Comparison of ENCODE assay signal across 16 cellular contexts in genomic region chr13:75135325-75135825, GRCh38.
DNase-seq lines count a peak whose midpoint lies in the region; ATAC-seq and TF ChIP-seq lines count a peak whose summit lies in the region.
"Had no signal": no experiment of that assay in that cellular context is flagged by ENCODE, and none has a peak within 500 bp of the region (broad histone marks: within the 10 kb centered on the region; RNA-seq: fewer than 3 reads in every experiment).

No MANE protein-coding gene starts in this region.

- no peak overlapping the region for H3K27ac Mint-ChIP-seq in stimulated activated naive CD8-positive, alpha-beta T cell treated with anti-CD3 and anti-CD28 coated beads, Interleukin-15, amount 100 ng/mL, for 72 hours
- H3K27ac Mint-ChIP-seq: activated T-cell treated with anti-CD3 and anti-CD28 coated beads, Interleukin-2, amount 50 U/mL, for 24 hours; stimulated activated naive CD8-positive, alpha-beta T cell treated with anti-CD3 and anti-CD28 coated beads, Interleukin-15, Interleukin-2, amounts not matched to agents 100 ng/mL and 50 ng/mL, for 24 hours had no signal

- no peak overlapping the region for H3K9ac ChIP-seq in smooth muscle cell (ENCODE audit: low read depth)

- H3K4me2 ChIP-seq in smooth muscle cell: peak overlapping the region; percentile 53

- peak overlapping the region; percentile 56 for H2AFZ ChIP-seq in smooth muscle cell (ENCODE audit: low read depth)

- H3K9me3 ChIP-seq in smooth muscle cell (replicated peaks; ENCODE audit: low read depth): no peaks in the 10 kb centered on the region

- no peak overlapping the region for H3K4me3 Mint-ChIP-seq in stimulated activated naive CD8-positive, alpha-beta T cell treated with anti-CD3 and anti-CD28 coated beads, Interleukin-15, amount 100 ng/mL, for 72 hours
- H3K4me3 Mint-ChIP-seq: activated T-cell treated with anti-CD3 and anti-CD28 coated beads, Interleukin-2, amount 50 U/mL, for 24 hours; stimulated activated naive CD8-positive, alpha-beta T cell treated with anti-CD3 and anti-CD28 coated beads, Interleukin-15, Interleukin-2, amounts not matched to agents 100 ng/mL and 50 ng/mL, for 24 hours had no signal

- H3K36me3 ChIP-seq in smooth muscle cell (ENCODE audit: low read depth): peaks cover 3% of the 10 kb centered on the region
- H3K36me3 ChIP-seq: cardiac muscle cell, neutrophil had no signal

- WGBS in smooth muscle cell (ENCODE audit: low lambda C conversion rate): 60% methylated on average over 6 of the region's 6 CpGs

- DNase-seq in HCEC 1CT (peak; percentile 95), SW480 (ENCODE audit: low spot score) (peak; percentile 4), fibroblast of pulmonary artery (ENCODE audit: low read depth) (peak; percentile 98), smooth muscle cell (lab: John Stamatoyannopoulos, UW; ENCODE audit: unreplicated experiment) (no peak), NCI-H2107 (lab: John Stamatoyannopoulos, UW) (no peak), NCI-H2081 (lab: John Stamatoyannopoulos, UW) (no peak)
- no peak for DNase-seq in stimulated activated CD4-positive, alpha-beta T cell treated with anti-CD3 and anti-CD28 coated beads, Interleukin-12 subunit alpha, Interleukin-12 subunit beta, amount 100 ng/mL, for 4 hours
- no peak for DNase-seq in stimulated activated naive CD8-positive, alpha-beta T cell treated with anti-CD3 and anti-CD28 coated beads, Interleukin-15, amount 100 ng/mL, for 72 hours
- DNase-seq: activated T-cell treated with anti-CD3 and anti-CD28 coated beads, Interleukin-2, amount 50 U/mL, for 24 hours; DMS79 treated with DMSO at 0.1 percent for 48 hours; left ventricle myocardium superior; NCI-H2081 treated with DMSO at 0.1 percent for 48 hours; stimulated activated CD4-positive, alpha-beta T cell treated with anti-CD3 and anti-CD28 coated beads, Interleukin-2, amount 100 ng/mL, for 24 hours had no signal

- no peaks in the 10 kb centered on the region for H3F3A ChIP-seq in smooth muscle cell (ENCODE audit: low read depth)

- no peaks in the 10 kb centered on the region for H3K79me2 ChIP-seq in smooth muscle cell (ENCODE audit: low read depth)

- peak overlapping the region; percentile 70 for H3K27ac ChIP-seq in smooth muscle cell (ENCODE audit: low read depth)
- H3K27ac ChIP-seq: cardiac muscle cell, neutrophil had no signal

- H3K9me3 Mint-ChIP-seq in stimulated activated naive CD8-positive, alpha-beta T cell treated with anti-CD3 and anti-CD28 coated beads, Interleukin-15, amount 100 ng/mL, for 72 hours: peaks cover 4 to 22% of the 10 kb centered on the region in 2 donors

- H3K4me1 Mint-ChIP-seq in stimulated activated naive CD8-positive, alpha-beta T cell treated with anti-CD3 and anti-CD28 coated beads, Interleukin-15, amount 100 ng/mL, for 72 hours: no peaks in the 10 kb centered on the region

- TF ChIP-seq CTCF in fibroblast of pulmonary artery (IDR thresholded peaks at IDR 0.05; ENCODE audit: low read length, missing control alignments): no peak
- TF ChIP-seq CTCF in smooth muscle cell (IDR thresholded peaks at IDR 0.05; ENCODE audit: borderline replicate concordance, insufficient read depth, poor library complexity, severe bottlenecking): no peak

- peaks cover 9% of the 10 kb centered on the region for H3K27me3 Mint-ChIP-seq in stimulated activated naive CD8-positive, alpha-beta T cell treated with anti-CD3 and anti-CD28 coated beads, Interleukin-15, amount 100 ng/mL, for 72 hours

- H3K4me1 ChIP-seq in smooth muscle cell (ENCODE audit: low read depth): no peaks in the 10 kb centered on the region

- no peak overlapping the region for H3K4me3 ChIP-seq in fibroblast of pulmonary artery (replicated peaks; ENCODE audit: low read depth, low read length)
- no peak overlapping the region for H3K4me3 ChIP-seq in smooth muscle cell
- H3K4me3 ChIP-seq: cardiac muscle cell had no signal

- no peaks in the 10 kb centered on the region for H4K20me1 ChIP-seq in smooth muscle cell (ENCODE audit: low read depth)

- H3K27me3 ChIP-seq in smooth muscle cell (ENCODE audit: low read depth): no peaks in the 10 kb centered on the region
- H3K27me3 ChIP-seq: cardiac muscle cell, neutrophil had no signal

- ATAC-seq in stimulated activated naive CD8-positive, alpha-beta T cell treated with anti-CD3 and anti-CD28 coated beads, Interleukin-15, amount 100 ng/mL, for 72 hours: no peak
- ATAC-seq: left ventricle myocardium superior had no signal

Comparison
In these comparisons a context has a peak if more than half of its experiments do, and no peak if none do; other contexts are left out.
1. DNase-seq: peak in HCEC 1CT (single experiment), SW480 (single experiment) and fibroblast of pulmonary artery (single experiment); none in smooth muscle cell (single experiment), stimulated activated CD4-positive, alpha-beta T cell treated with anti-CD3 and anti-CD28 coated beads, Interleukin-12 subunit alpha, Interleukin-12 subunit beta, amount 100 ng/mL, for 4 hours (single experiment), NCI-H2107 (single experiment), stimulated activated naive CD8-positive, alpha-beta T cell treated with anti-CD3 and anti-CD28 coated beads, Interleukin-15, amount 100 ng/mL, for 72 hours (0 of 2) and NCI-H2081 (0 of 2).